17 cellular contexts compared by ENCODE assay signal in genomic region chr3:16013563-16013962, GRCh38.
DNase-seq lines count a peak whose midpoint lies in the region; FAIRE-seq and TF ChIP-seq lines count a peak whose summit lies in the region.
"Had no signal": no experiment of that assay in that cellular context is flagged by ENCODE, and none has a peak within 500 bp of the region (broad histone marks: within the 10 kb centered on the region; RNA-seq: fewer than 3 reads in every experiment).

No MANE protein-coding gene starts in this region.

- peaks cover 14% of the 10 kb centered on the region for H3K27me3 Mint-ChIP-seq in Calu3 (ENCODE audit: unreplicated experiment)
- H3K27me3 Mint-ChIP-seq: CD4-positive, CD25-positive, alpha-beta regulatory T cell had no signal

- CTCF ChIA-PET in endothelial cell of umbilical vein (lab: Charles Lee) (no interaction called here), Calu3 (lab: Charles Lee) (no interaction called here)

- POLR2A ChIA-PET in endothelial cell of umbilical vein (lab: Charles Lee), result no interaction called here

- no peaks in the 10 kb centered on the region for H3K79me2 ChIP-seq in endothelial cell of umbilical vein (ENCODE audit: control insufficient read depth, insufficient read depth, low read length)

- no peaks in the 10 kb centered on the region for H3K27me3 ChIP-seq in endothelial cell of umbilical vein (ENCODE audit: control insufficient read depth in 2 of 2, insufficient read depth in 2 of 2, low read length in 2 of 2)
- H3K27me3 ChIP-seq: SJCRH30 had no signal

- H3K4me1 Mint-ChIP-seq in Calu3 (ENCODE audit: low read depth, unreplicated experiment), result peaks cover 8% of the 10 kb centered on the region
- H3K4me1 Mint-ChIP-seq: CD4-positive, CD25-positive, alpha-beta regulatory T cell; GM23338 had no signal

- TF ChIP-seq POLR2A in endothelial cell of umbilical vein (IDR thresholded peaks at IDR 0.05; ENCODE audit: low read depth, low read length), result no peak
- TF ChIP-seq POLR2A in H54 (IDR thresholded peaks at IDR 0.05; ENCODE audit: low read depth, low read length), result no peak

- no peak overlapping the region for H3K4me3 Mint-ChIP-seq in Calu3 (ENCODE audit: low read depth, unreplicated experiment)
- H3K4me3 Mint-ChIP-seq: CD4-positive, CD25-positive, alpha-beta regulatory T cell; GM23338 had no signal

- dilution Hi-C loops in endothelial cell of umbilical vein (cut with MboI; ENCODE audit: extremely low pct_ligation_motif_present, low sequenced_read_pairs), result no loop called here

- H3K4me2 ChIP-seq in endothelial cell of umbilical vein (ENCODE audit: insufficient read depth, low read length), result peak overlapping the region; percentile 34
- H3K4me2 ChIP-seq: GM23338 had no signal

- DNase-seq in EH (ENCODE audit: low read depth) (peak; percentile 38), LHCN-M2 (ENCODE audit: low read depth) (peak; percentile 29), endothelial cell of umbilical vein (ENCODE audit: low read depth, low spot score) (peak; percentile 83), lung microvascular endothelial cell (ENCODE audit: low read depth in 2 of 2) (peak; percentile 20), G401 (ENCODE audit: low spot score) (no peak), occipital lobe (lab: John Stamatoyannopoulos, UW) (no peak), H54 (ENCODE audit: insufficient read length, low spot score) (no peak), Calu3 (no peak)
- DNase-seq: CD4-positive, CD25-positive, alpha-beta regulatory T cell; DMS79; NCI-H1436 treated with DMSO at 0.1 percent for 48 hours; NCI-H2081 treated with DMSO at 0.1 percent for 48 hours; NCI-H2227 treated with DMSO at 0.1 percent for 48 hours; NCI-H526; RPMI8226; SJCRH30 had no signal

- H3K9me1 ChIP-seq in endothelial cell of umbilical vein (replicated peaks; ENCODE audit: control insufficient read depth, extremely low read depth, insufficient read depth, low read length), result no peaks in the 10 kb centered on the region

- TF ChIP-seq CTCF in endothelial cell of umbilical vein (IDR thresholded peaks at IDR 0.05; ENCODE audit: extremely low read depth in 1 of 2, insufficient read depth in 1 of 2, low read depth in 1 of 2, low read length in 2 of 2), result no peak
- TF ChIP-seq CTCF in Calu3 (IDR thresholded peaks at IDR 0.05; ENCODE audit: unreplicated experiment), result no peak

- in situ Hi-C loops in G401 (cut with HindIII; ENCODE audit: low sequenced_read_pairs), result no loop called here

- no peak overlapping the region for H2AFZ ChIP-seq in endothelial cell of umbilical vein (ENCODE audit: low read depth, low read length)
- H2AFZ ChIP-seq: GM23338 had no signal

- H3K36me3 Mint-ChIP-seq in Calu3 (ENCODE audit: insufficient read depth, unreplicated experiment), result no peaks in the 10 kb centered on the region
- H3K36me3 Mint-ChIP-seq: CD4-positive, CD25-positive, alpha-beta regulatory T cell had no signal

- no peak overlapping the region for H3K27ac Mint-ChIP-seq in Calu3 (ENCODE audit: unreplicated experiment)
- H3K27ac Mint-ChIP-seq: CD4-positive, CD25-positive, alpha-beta regulatory T cell; GM23338 had no signal

- H4K20me1 ChIP-seq in endothelial cell of umbilical vein (replicated peaks; ENCODE audit: control insufficient read depth, extremely low read depth, insufficient read depth, low read length), result no peaks in the 10 kb centered on the region

- FAIRE-seq in endothelial cell of umbilical vein (lab: Jason Lieb, UNC) (peak; percentile 85), H54 (lab: Jason Lieb, UNC) (no peak)

- H3K9me3 ChIP-seq in endothelial cell of umbilical vein (replicated peaks; ENCODE audit: control insufficient read depth, insufficient read depth, low read length), result no peaks in the 10 kb centered on the region
- H3K9me3 ChIP-seq: SJCRH30 had no signal

- intact Hi-C loops in endothelial cell of umbilical vein (cut with micrococcal nuclease) (no loop called here), Calu3 (cut with micrococcal nuclease; ENCODE audit: unreplicated experiment) (no loop called here)

- no peaks in the 10 kb centered on the region for H3K9me3 Mint-ChIP-seq in Calu3 (ENCODE audit: low read depth, unreplicated experiment)

- no peak overlapping the region for H3K27ac ChIP-seq in endothelial cell of umbilical vein (ENCODE audit: insufficient read depth, low read depth, low read length)
- H3K27ac ChIP-seq: SJCRH30 had no signal

- no TSS peak for BruUV-seq in endothelial cell of umbilical vein (replicated peaks; lab: Mats Ljungman, UMichigan)
- no TSS peak for BruUV-seq in Calu3 (replicated peaks; lab: Mats Ljungman, UMichigan)

- peaks cover 8% of the 10 kb centered on the region for H3K4me1 ChIP-seq in endothelial cell of umbilical vein (ENCODE audit: control insufficient read depth, extremely low read depth, insufficient read depth, low read length)
- H3K4me1 ChIP-seq: SJCRH30 had no signal

- H3K9ac ChIP-seq in endothelial cell of umbilical vein (replicated peaks; ENCODE audit: extremely low read depth, insufficient read depth, low read length), result no peak overlapping the region

- no peaks in the 10 kb centered on the region for H3K36me3 ChIP-seq in endothelial cell of umbilical vein (ENCODE audit: control insufficient read depth in 2 of 2, extremely low read depth in 1 of 2, insufficient read depth in 2 of 2, low read length in 2 of 2)
- H3K36me3 ChIP-seq: SJCRH30 had no signal

- H3K4me3 ChIP-seq in endothelial cell of umbilical vein (replicated peaks in 1 of 3; ENCODE audit: insufficient read depth in 1 of 3, low read depth in 1 of 3, low read length in 3 of 3), result no peak overlapping the region
- H3K4me3 ChIP-seq: GM23338, SJCRH30 had no signal

TF ChIP-seq in endothelial cell of umbilical vein, 7 proteins besides CTCF, POLR2A, EP300 and RAD21:
- TF ChIP-seq GATA2 (IDR thresholded peaks at IDR 0.05; ENCODE audit: insufficient read depth, insufficient read length, low read depth, low read length) (no peak), FOS (IDR thresholded peaks at IDR 0.05; ENCODE audit: borderline replicate concordance, insufficient read depth, low read length) (peak; percentile 78), JUN (IDR thresholded peaks at IDR 0.05; ENCODE audit: borderline replicate concordance, insufficient read depth, insufficient read length, low read depth) (peak; percentile 70)

Comparison
In these comparisons a context has a peak if more than half of its experiments do, and no peak if none do; other contexts are left out.
1. DNase-seq: peak in EH (single experiment), LHCN-M2 (single experiment), endothelial cell of umbilical vein (single experiment) and lung microvascular endothelial cell (2 of 2); none in G401 (single experiment), occipital lobe (single experiment), H54 (single experiment) and Calu3 (single experiment).